Comparison of ENCODE assay signal across 13 cellular contexts in the genomic region with DNA sequence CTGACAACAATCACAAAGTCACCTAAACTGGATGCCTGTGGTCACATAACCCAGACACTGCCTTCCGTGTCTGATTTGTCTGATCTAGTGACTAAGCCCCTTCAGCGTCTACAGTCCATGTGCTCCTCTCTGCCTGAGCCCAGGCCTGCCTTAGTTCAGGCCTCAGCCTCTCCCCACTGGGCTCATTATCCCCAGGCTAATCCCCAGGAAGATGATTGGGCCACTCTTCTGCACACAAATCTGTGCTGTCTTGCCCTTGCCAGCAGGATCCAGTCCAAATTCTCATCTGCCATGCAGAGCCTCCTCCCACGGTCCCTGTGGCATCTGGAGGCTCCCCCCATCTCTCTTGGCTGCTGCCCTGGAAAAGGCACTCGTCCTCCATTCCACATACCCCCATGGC.
DNase-seq lines count a peak whose midpoint lies in the region; ATAC-seq and TF ChIP-seq lines count a peak whose summit lies in the region.
"Had no signal": no experiment of that assay in that cellular context is flagged by ENCODE, and none has a peak within 500 bp of the region (broad histone marks: within the 10 kb centered on the region; RNA-seq: fewer than 3 reads in every experiment).

No MANE protein-coding gene starts in this region.

- no peaks in the 10 kb centered on the region for H3K9me3 ChIP-seq in right cardiac atrium (ENCODE audit: control insufficient read depth, low read length)
- H3K9me3 ChIP-seq: body of pancreas had no signal

- H3K4me3 ChIP-seq in right cardiac atrium (ENCODE audit: low read length): no peak overlapping the region
- H3K4me3 ChIP-seq in epithelial cell of esophagus (ENCODE audit: low read length): no peak overlapping the region
- H3K4me3 ChIP-seq: body of pancreas had no signal

- ATAC-seq in right cardiac atrium: peak; percentile 19 to 30
- no peak for ATAC-seq in HG02981 (IDR thresholded peaks at IDR 0.05; ENCODE audit: unreplicated experiment)
- no peak for ATAC-seq in HG02870 (IDR thresholded peaks at IDR 0.05; ENCODE audit: unreplicated experiment)
- no peak for ATAC-seq in HG03135 (IDR thresholded peaks at IDR 0.05; ENCODE audit: unreplicated experiment)
- ATAC-seq: activated CD4-positive, alpha-beta T cell treated with anti-CD3 and anti-CD28 coated beads for 36 hours; body of pancreas had no signal

- 60% methylated on average over 4 of the region's 4 CpGs for WGBS in right cardiac atrium

- H3K27me3 ChIP-seq in right cardiac atrium (ENCODE audit: control insufficient read depth, insufficient read depth): no peaks in the 10 kb centered on the region
- H3K27me3 ChIP-seq: body of pancreas had no signal

- TF ChIP-seq CTCF in epithelial cell of esophagus (IDR thresholded peaks at IDR 0.05; ENCODE audit: insufficient read depth, low read depth, low read length, missing control alignments): no peak

- no peak overlapping the region for H3K27ac ChIP-seq in right cardiac atrium (ENCODE audit: low read length)
- H3K27ac ChIP-seq: body of pancreas had no signal

- no peaks in the 10 kb centered on the region for H3K4me1 ChIP-seq in right cardiac atrium (ENCODE audit: control insufficient read depth, insufficient read depth, low read length)
- H3K4me1 ChIP-seq: body of pancreas had no signal

- intact Hi-C loops in right cardiac atrium (cut with DNase I): no loop called here
- intact Hi-C loops in cardiac septum (cut with DNase I): no loop called here

- no peak for DNase-seq in right cardiac atrium
- DNase-seq in cardiac septum (ENCODE audit: low spot score): no peak
- DNase-seq in NCI-H524 treated with DMSO at 0.1 percent for 48 hours (lab: John Stamatoyannopoulos, UW): peak; percentile 81
- peak; percentile 98 for DNase-seq in epithelial cell of esophagus (ENCODE audit: low read depth)
- no peak for DNase-seq in mucosa of gallbladder (ENCODE audit: low spot score)
- DNase-seq: activated CD4-positive, alpha-beta T cell treated with anti-CD3 and anti-CD28 coated beads for 36 hours; body of pancreas; naive B cell; NCI-H526; small intestine had no signal

Comparison
In these comparisons a context has a peak if more than half of its experiments do, and no peak if none do; other contexts are left out.
1. ATAC-seq: peak in right cardiac atrium (2 of 2); none in HG02981 (single experiment), HG02870 (single experiment) and HG03135 (single experiment).
2. DNase-seq: peak in NCI-H524 treated with DMSO at 0.1 percent for 48 hours (single experiment) and epithelial cell of esophagus (single experiment); none in right cardiac atrium (0 of 3), cardiac septum (single experiment) and mucosa of gallbladder (single experiment).